ENCODE assay signal across 8 cellular contexts in the genomic region with DNA sequence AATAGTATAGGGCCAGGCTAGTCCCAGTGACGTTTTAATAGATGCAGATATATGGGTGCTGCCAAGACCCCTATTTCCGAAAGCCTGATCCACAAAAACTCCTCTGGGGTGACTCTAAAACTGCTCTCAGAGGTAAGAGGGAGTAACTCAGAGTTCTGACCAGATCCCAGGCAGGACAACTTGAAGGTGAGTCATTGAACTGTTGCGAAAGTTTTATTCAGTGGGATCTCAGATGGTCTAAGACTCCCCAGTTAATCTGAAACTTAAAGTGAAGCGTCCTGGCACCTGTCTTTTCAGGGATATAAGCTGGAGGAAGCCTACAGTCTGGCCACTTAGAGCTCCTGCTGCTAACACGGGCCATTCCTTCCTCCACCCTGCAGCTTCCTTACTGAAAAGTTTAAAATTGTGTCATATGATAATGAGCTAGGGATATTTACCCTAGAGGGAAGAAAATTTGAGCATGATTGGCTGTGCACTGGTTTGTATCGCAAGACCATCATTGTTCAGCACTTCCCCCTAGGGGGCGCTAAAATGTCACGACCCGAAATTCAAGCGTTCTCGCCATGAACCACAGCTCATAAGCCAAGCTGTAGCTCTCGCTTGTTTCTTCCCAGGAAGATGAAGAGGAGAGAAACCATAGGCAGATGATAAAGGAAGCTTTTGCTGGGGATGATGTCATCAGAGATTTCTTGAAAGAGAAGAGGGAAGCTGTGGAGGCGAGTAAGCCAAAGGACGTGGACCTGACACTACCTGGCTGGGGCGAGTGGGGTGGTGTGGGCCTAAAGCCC. TPM values are rescaled to one million over a fixed set of nuclear protein-coding genes. Genes with fewer than 3 reads are reported as not detected.
DNase-seq lines count a peak whose midpoint lies in the region; ATAC-seq and TF ChIP-seq lines count a peak whose summit lies in the region.

No MANE protein-coding gene starts in this region.

- H3F3A ChIP-seq in PC-3 (ENCODE audit: low read length, unreplicated experiment): no peaks in the 10 kb centered on the region

- TF ChIP-seq CTCF in PC-3 (conservative IDR thresholded peaks at IDR 0.05; ENCODE audit: low read depth, low read length) (peak; percentile 71), fibroblast of pulmonary artery (IDR thresholded peaks at IDR 0.05; ENCODE audit: low read length, missing control alignments) (peak; percentile 56), neutrophil (IDR thresholded peaks at IDR 0.05) (peak; percentile 67), tibial artery (IDR thresholded peaks at IDR 0.05) (peak; percentile 57 to 59)

- no peaks in the 10 kb centered on the region for H3K9me3 ChIP-seq in PC-3 (ENCODE audit: low read length)
- H3K9me3 ChIP-seq in neutrophil: no peaks in the 10 kb centered on the region
- no peaks in the 10 kb centered on the region for H3K9me3 ChIP-seq in tibial artery

- H3K36me3 ChIP-seq in PC-3 (ENCODE audit: low read depth, low read length) (peaks cover 41% of the 10 kb centered on the region), neutrophil (no peaks in the 10 kb centered on the region), tibial artery (peaks cover 0 to 36% (median 8%) of the 10 kb centered on the region in 3 donors)

- H3K27ac ChIP-seq in PC-3 (ENCODE audit: low read length) (no peak overlapping the region), neutrophil (no peak overlapping the region), tibial artery (no peak overlapping the region)

- no peaks in the 10 kb centered on the region for H3K27me3 ChIP-seq in PC-3 (ENCODE audit: low read length)
- H3K27me3 ChIP-seq in neutrophil: no peaks in the 10 kb centered on the region
- H3K27me3 ChIP-seq in tibial artery: no peaks in the 10 kb centered on the region

- no peaks in the 10 kb centered on the region for H3K9me2 ChIP-seq in PC-3 (replicated peaks; ENCODE audit: low read length)

- no peak overlapping the region for H3K4me2 ChIP-seq in PC-3 (ENCODE audit: low read length)

- BruUV-seq in PC-3 (replicated peaks; lab: Mats Ljungman, UMichigan): no TSS peak

- POLR2A ChIA-PET in PC-3 (lab: Charles Lee; ENCODE audit: unreplicated experiment): interaction anchor here (0.6 kb wide), 1 partner anchor 104 kb away, joined by 4 read pairs; no protein-coding TSS in a partner anchor

- H3K4me3 ChIP-seq in PC-3 (ENCODE audit: low read length) (no peak overlapping the region), fibroblast of pulmonary artery (replicated peaks; ENCODE audit: low read depth, low read length) (no peak overlapping the region), neutrophil (ENCODE audit: low read depth in 1 of 2, low read length in 1 of 2) (no peak overlapping the region), tibial artery (no peak overlapping the region)

- CTCF ChIA-PET in PC-3 (lab: Charles Lee): interaction anchor here (0.5 to 1.0 kb wide), 5 partner anchors 50 to 461 kb away, joined by 3 to 10 read pairs (median 4); no protein-coding TSS in a partner anchor

- DNase-seq in GF-D8 (lab: John Stamatoyannopoulos, UW): peak; percentile 0
- DNase-seq in PC-3: peak; percentile 69
- peak; percentile 66 to 71 for DNase-seq in activated T-cell treated with anti-CD3 and anti-CD28 coated beads, Interleukin-2, amount 50 U/mL, for 72 hours
- peak; percentile 87 for DNase-seq in fibroblast of pulmonary artery (ENCODE audit: low read depth)
- peak; percentile 65 to 78 for DNase-seq in tibial artery

- peaks cover 12% of the 10 kb centered on the region for H3K4me1 Mint-ChIP-seq in activated T-cell treated with anti-CD3 and anti-CD28 coated beads, Interleukin-2, amount 50 U/mL, for 72 hours (ENCODE audit: low read depth)

- intact Hi-C loops in PC-3 (cut with micrococcal nuclease): loop anchor here (1.0 to 5.0 kb wide), 3 partner anchors 57 to 137 kb away; partner anchors contain the start of gene BCORL1
- intact Hi-C loops in tibial artery (cut with DNase I; ENCODE audit: low total_unique reads): no loop called here

- ATAC-seq in HG03520 (IDR thresholded peaks at IDR 0.05; ENCODE audit: unreplicated experiment) (peak; percentile 43), PC-3 (peak; percentile 80), HG02981 (IDR thresholded peaks at IDR 0.05; ENCODE audit: unreplicated experiment) (no peak)
- ATAC-seq in activated T-cell treated with anti-CD3 and anti-CD28 coated beads, Interleukin-2, amount 50 U/mL, for 72 hours (replicated peaks in 1 of 2): peak; percentile 62 to 77

- no peaks in the 10 kb centered on the region for H4K20me1 ChIP-seq in PC-3 (ENCODE audit: low read length)

- H3K36me3 Mint-ChIP-seq in activated T-cell treated with anti-CD3 and anti-CD28 coated beads, Interleukin-2, amount 50 U/mL, for 72 hours (ENCODE audit: insufficient read depth in 2 of 2): peaks cover 7 to 10% of the 10 kb centered on the region in 2 donors

- no peaks in the 10 kb centered on the region for H3K4me1 ChIP-seq in PC-3 (ENCODE audit: insufficient read depth, low read length)
- H3K4me1 ChIP-seq in neutrophil (ENCODE audit: control insufficient read depth in 1 of 2, insufficient read depth in 1 of 2, low read depth in 1 of 2, low read length in 1 of 2): peaks cover 20 to 22% of the 10 kb centered on the region in 2 experiments
- no peaks in the 10 kb centered on the region for H3K4me1 ChIP-seq in tibial artery

- no peaks in the 10 kb centered on the region for H3K9me3 Mint-ChIP-seq in activated T-cell treated with anti-CD3 and anti-CD28 coated beads, Interleukin-2, amount 50 U/mL, for 72 hours

- H3K27me3 Mint-ChIP-seq in activated T-cell treated with anti-CD3 and anti-CD28 coated beads, Interleukin-2, amount 50 U/mL, for 72 hours (ENCODE audit: low read depth): no peaks in the 10 kb centered on the region

- no peak overlapping the region for H2AFZ ChIP-seq in PC-3 (ENCODE audit: low read length)

- H3K27ac Mint-ChIP-seq in activated T-cell treated with anti-CD3 and anti-CD28 coated beads, Interleukin-2, amount 50 U/mL, for 72 hours: peak overlapping the region; percentile 25

- H3K4me3 Mint-ChIP-seq in activated T-cell treated with anti-CD3 and anti-CD28 coated beads, Interleukin-2, amount 50 U/mL, for 72 hours: no peak overlapping the region

- no peak overlapping the region for H3K9ac ChIP-seq in PC-3 (ENCODE audit: low read length)

- H3K79me2 ChIP-seq in PC-3 (ENCODE audit: low read length): no peaks in the 10 kb centered on the region

RNA-seq across cellular contexts. Expression of gene UTP14A, which starts 19.5 kb away (rescaled TPM):
- total RNA-seq in PC-3 (2014; rRNA removed): 20.2 and 40.5 TPM in 2 replicates
- 10 to 100 TPM; 24.8 to 32.5 TPM for total RNA-seq in activated T-cell treated with anti-CD3 and anti-CD28 coated beads, Interleukin-2, amount 50 U/mL, for 72 hours

RNA-seq across cellular contexts. Expression of gene BCORL1, which starts 56.9 kb away (rescaled TPM):
- total RNA-seq in PC-3 (2014; rRNA removed): 3.1 and 3.9 TPM in 2 replicates
- total RNA-seq in activated T-cell treated with anti-CD3 and anti-CD28 coated beads, Interleukin-2, amount 50 U/mL, for 72 hours: 1 to 10 TPM; 8.6 to 9.9 TPM

Comparison
In these comparisons a context has a peak if more than half of its experiments do, and no peak if none do; other contexts are left out.
1. DNase-seq: peak in every context shown above with its lines; median percentile 87 in fibroblast of pulmonary artery; 72 in tibial artery; 69 in PC-3; 68 in activated T-cell treated with anti-CD3 and anti-CD28 coated beads, Interleukin-2, amount 50 U/mL, for 72 hours; 0 in GF-D8.